1 cellular context compared by ENCODE assay signal in genomic region chr19:35828694-35829301, GRCh38.
TF ChIP-seq lines count a peak whose summit lies in the region.

No MANE protein-coding gene starts in this region.

TF ChIP-seq in K562, 482 proteins besides CTCF, POLR2A, EP300 and RAD21 (continued from another document):
- no peak for TF ChIP-seq KAT2B (IDR thresholded peaks at IDR 0.05; ENCODE audit: low read depth, low read length)
- TF ChIP-seq ELF4 (CRISPR knock-in tag; IDR thresholded peaks at IDR 0.05) = no peak
- peak; percentile 72; the same call in 1 of the 2 replicates for TF ChIP-seq HDAC2 (IDR thresholded peaks at IDR 0.05)
- TF ChIP-seq FOXK2 (conservative IDR thresholded peaks at IDR 0.05 in 1 of 2, IDR thresholded peaks at IDR 0.05 in 1 of 2; ENCODE audit: low read depth in 2 of 2) = 0 out of 4 replicates have a peak, but pooled peaks of 1 of the 2 experiments have one; percentile 17
- no peak for TF ChIP-seq ZBTB9 (CRISPR knock-in tag; IDR thresholded peaks at IDR 0.05)
- TF ChIP-seq ZBTB7A (IDR thresholded peaks at IDR 0.05; ENCODE audit: borderline replicate concordance, control insufficient read depth, low read depth, low read length) = no peak
- no peak for TF ChIP-seq ZNF384 (IDR thresholded peaks at IDR 0.05; ENCODE audit: low read depth, low read length)
- TF ChIP-seq IFI16 (CRISPR knock-in tag; IDR thresholded peaks at IDR 0.05) = no peak
- no peak for TF ChIP-seq ASH1L (IDR thresholded peaks at IDR 0.05; ENCODE audit: borderline replicate concordance, low read depth, partially characterized antibody)
- no peak for TF ChIP-seq GMEB1 (CRISPR knock-in tag; IDR thresholded peaks at IDR 0.05)
- TF ChIP-seq ZBTB33 (CRISPR knock-in tag; IDR thresholded peaks at IDR 0.05) = peak; percentile 55; the same call in 1 of the 2 replicates
- peak in 1 of 2 experiments; percentile 96 for TF ChIP-seq AFF1 (IDR thresholded peaks at IDR 0.05; ENCODE audit: low read depth in 1 of 2, partially characterized antibody in 2 of 2)
- TF ChIP-seq ZNF224 (CRISPR knock-in tag; IDR thresholded peaks at IDR 0.05) = peak; percentile 91; the same call in 1 of the 2 replicates
- peak; percentile 77; the same call in 1 of the 2 replicates for TF ChIP-seq E2F4 (CRISPR knock-in tag; IDR thresholded peaks at IDR 0.05; ENCODE audit: low read depth)
- no peak for TF ChIP-seq PHF21A (IDR thresholded peaks at IDR 0.05; ENCODE audit: borderline replicate concordance, low read depth)
- TF ChIP-seq CHAMP1 (IDR thresholded peaks at IDR 0.05) = peak; percentile 28; the same call in 1 of the 2 replicates
- no peak for TF ChIP-seq XRCC3 (IDR thresholded peaks at IDR 0.05)
- TF ChIP-seq YY1 (IDR thresholded peaks at IDR 0.05; ENCODE audit: borderline replicate concordance in 1 of 3, control insufficient read depth in 1 of 3, extremely low read depth in 1 of 3, insufficient read depth in 3 of 3, insufficient read length in 1 of 3, insufficient replicate concordance in 2 of 3, low read depth in 1 of 3, low read length in 2 of 3) = peak in 2 of 3 experiments; percentile 45 to 81
- no peak for TF ChIP-seq TCF7 (IDR thresholded peaks at IDR 0.05; ENCODE audit: borderline replicate concordance)
- TF ChIP-seq ZNF253 (CRISPR knock-in tag; conservative IDR thresholded peaks at IDR 0.05) = no peak
- TF ChIP-seq NR2C2 (CRISPR knock-in tag; IDR thresholded peaks at IDR 0.05) = no peak
- TF ChIP-seq NR2C2 (tag; IDR thresholded peaks at IDR 0.05) = no peak
- peak; percentile 99 for TF ChIP-seq EHMT2 (IDR thresholded peaks at IDR 0.05)
